Comparison of ENCODE assay signal across 11 cellular contexts in genomic region chr12:113463746-113464743, GRCh38. TPM values are rescaled to one million over a fixed set of nuclear protein-coding genes. Genes with fewer than 3 reads are reported as not detected.
DNase-seq lines count a peak whose midpoint lies in the region; ATAC-seq, FAIRE-seq and TF ChIP-seq lines count a peak whose summit lies in the region.
"Had no signal": no experiment of that assay in that cellular context is flagged by ENCODE, and none has a peak within 500 bp of the region (broad histone marks: within the 10 kb centered on the region; RNA-seq: fewer than 3 reads in every experiment).

No MANE protein-coding gene starts in this region.

- H3K36me3 Mint-ChIP-seq in activated CD4-positive, alpha-beta T cell treated with anti-CD3 and anti-CD28 coated beads, Interleukin-2, amount 10 ng/mL, durations not matched to agents 24 days and 14 days (ENCODE audit: low read depth) = peaks cover 8% of the 10 kb centered on the region
- no peaks in the 10 kb centered on the region for H3K36me3 Mint-ChIP-seq in activated B cell treated with CpG ODN at 0.5 μM for 24 hours (ENCODE audit: low read depth)

- ATAC-seq in activated B cell treated with CpG ODN at 0.5 μM for 24 hours (ENCODE audit: low read depth) = no peak
- ATAC-seq: HCT116 had no signal

- peaks cover 70% of the 10 kb centered on the region for H3K27me3 Mint-ChIP-seq in activated CD4-positive, alpha-beta T cell treated with anti-CD3 and anti-CD28 coated beads, Interleukin-2, amount 10 ng/mL, durations not matched to agents 24 days and 14 days
- peaks cover 68% of the 10 kb centered on the region for H3K27me3 Mint-ChIP-seq in activated B cell treated with CpG ODN at 0.5 μM for 24 hours

- 3% methylated on average over 67 of the region's 73 CpGs for WGBS in smooth muscle cell (ENCODE audit: low lambda C conversion rate)

- H3K79me2 ChIP-seq in smooth muscle cell (ENCODE audit: low read depth) = no peaks in the 10 kb centered on the region

- no peak for TF ChIP-seq CTCF in activated B cell treated with CpG ODN at 0.5 μM for 24 hours (IDR thresholded peaks at IDR 0.05)
- no peak for TF ChIP-seq CTCF in smooth muscle cell (IDR thresholded peaks at IDR 0.05; ENCODE audit: borderline replicate concordance, insufficient read depth, poor library complexity, severe bottlenecking)

- H3K4me2 ChIP-seq in smooth muscle cell = peak overlapping the region; percentile 85

- no peaks in the 10 kb centered on the region for H3K9me3 ChIP-seq in smooth muscle cell (replicated peaks; ENCODE audit: low read depth)

- H3K9me3 Mint-ChIP-seq in activated CD4-positive, alpha-beta T cell treated with anti-CD3 and anti-CD28 coated beads, Interleukin-2, amount 10 ng/mL, durations not matched to agents 24 days and 14 days = peaks cover 6% of the 10 kb centered on the region
- H3K9me3 Mint-ChIP-seq in activated B cell treated with CpG ODN at 0.5 μM for 24 hours = no peaks in the 10 kb centered on the region

- peak overlapping the region; percentile 13 for H3K4me3 ChIP-seq in iPS-11a (ENCODE audit: low read depth, low read length)
- H3K4me3 ChIP-seq in smooth muscle cell = no peak overlapping the region

- peaks cover 15% of the 10 kb centered on the region for H3K4me1 Mint-ChIP-seq in activated CD4-positive, alpha-beta T cell treated with anti-CD3 and anti-CD28 coated beads, Interleukin-2, amount 10 ng/mL, durations not matched to agents 24 days and 14 days
- H3K4me1 Mint-ChIP-seq in activated B cell treated with CpG ODN at 0.5 μM for 24 hours = peaks cover 27% of the 10 kb centered on the region

- no peak for DNase-seq in activated CD4-positive, alpha-beta T cell treated with anti-CD3 and anti-CD28 coated beads, Interleukin-2, amount 10 ng/mL, durations not matched to agents 24 days and 14 days
- DNase-seq in activated CD4-positive, alpha-beta T cell treated with anti-CD3 and anti-CD28 coated beads for 4 hours = no peak
- DNase-seq in activated B cell treated with CpG ODN at 0.5 μM for 24 hours = no peak
- DNase-seq in smooth muscle cell (lab: John Stamatoyannopoulos, UW; ENCODE audit: unreplicated experiment) = no peak
- DNase-seq in T-helper 9 cell = no peak
- DNase-seq in GM19239 (ENCODE audit: insufficient read length, low spot score) = no peak
- no peak for DNase-seq in NCI-H1417 treated with DMSO at 0.1 percent for 48 hours (lab: John Stamatoyannopoulos, UW)
- DNase-seq: anterior cingulate cortex had no signal

- peaks cover 99% of the 10 kb centered on the region for H3K27me3 ChIP-seq in smooth muscle cell (ENCODE audit: low read depth)

- no peak overlapping the region for H3K9ac ChIP-seq in smooth muscle cell (ENCODE audit: low read depth)

- intact Hi-C loops in activated CD4-positive, alpha-beta T cell treated with anti-CD3 and anti-CD28 coated beads, Interleukin-2, amount 10 ng/mL, durations not matched to agents 24 days and 14 days (cut with micrococcal nuclease) = loop anchor here (2.0 to 5.0 kb wide), 2 partner anchors 17 to 448 kb away; no protein-coding TSS in a partner anchor
- intact Hi-C loops in activated B cell treated with CpG ODN at 0.5 μM for 24 hours (cut with micrococcal nuclease) = no loop called here

- POLR2A ChIA-PET in activated B cell treated with CpG ODN at 0.5 μM for 24 hours (lab: Charles Lee) = no interaction called here

- H3K27ac ChIP-seq in smooth muscle cell (ENCODE audit: low read depth) = no peak overlapping the region

- peaks cover 43% of the 10 kb centered on the region for H3K4me1 ChIP-seq in smooth muscle cell (ENCODE audit: low read depth)

- no peaks in the 10 kb centered on the region for H3K36me3 ChIP-seq in smooth muscle cell (ENCODE audit: low read depth)

- H4K20me1 ChIP-seq in smooth muscle cell (ENCODE audit: low read depth) = no peaks in the 10 kb centered on the region

- H2AFZ ChIP-seq in smooth muscle cell (ENCODE audit: low read depth) = no peak overlapping the region

- no peaks in the 10 kb centered on the region for H3F3A ChIP-seq in smooth muscle cell (ENCODE audit: low read depth)

- H3K27ac Mint-ChIP-seq in activated CD4-positive, alpha-beta T cell treated with anti-CD3 and anti-CD28 coated beads, Interleukin-2, amount 10 ng/mL, durations not matched to agents 24 days and 14 days = peak overlapping the region; percentile 72
- H3K27ac Mint-ChIP-seq in activated B cell treated with CpG ODN at 0.5 μM for 24 hours = no peak overlapping the region

- no peak for FAIRE-seq in GM19239 (lab: Jason Lieb, UNC)

- CTCF ChIA-PET in activated B cell treated with CpG ODN at 0.5 μM for 24 hours (lab: Charles Lee) = no interaction called here

- H3K4me3 Mint-ChIP-seq in activated CD4-positive, alpha-beta T cell treated with anti-CD3 and anti-CD28 coated beads, Interleukin-2, amount 10 ng/mL, durations not matched to agents 24 days and 14 days = peak overlapping the region; percentile 30
- peak overlapping the region; percentile 17 for H3K4me3 Mint-ChIP-seq in activated B cell treated with CpG ODN at 0.5 μM for 24 hours

RNA-seq across cellular contexts. Expression of gene LHX5, which starts 7.6 kb away (rescaled TPM):
- not detected in 2 replicates for total RNA-seq in activated CD4-positive, alpha-beta T cell treated with anti-CD3 and anti-CD28 coated beads, Interleukin-2, amount 10 ng/mL, durations not matched to agents 24 days and 14 days
- total RNA-seq in activated B cell treated with CpG ODN at 0.5 μM for 24 hours = not detected in 2 replicates
- total RNA-seq in smooth muscle cell = not detected in 2 replicates
- not detected in 2 replicates for polyA plus RNA-seq in smooth muscle cell
- total RNA-seq: osteocyte had no signal

RNA-seq across cellular contexts. Expression of gene SDSL, which starts 41.9 kb away (rescaled TPM):
- 0.61 and 0.78 TPM in 2 replicates for total RNA-seq in activated CD4-positive, alpha-beta T cell treated with anti-CD3 and anti-CD28 coated beads, Interleukin-2, amount 10 ng/mL, durations not matched to agents 24 days and 14 days
- total RNA-seq in activated B cell treated with CpG ODN at 0.5 μM for 24 hours (0.20 and 1.2 TPM in 2 replicates), smooth muscle cell (0.81 and 6.7 TPM in 2 replicates)
- 3.6 and 5.4 TPM in 2 replicates for polyA plus RNA-seq in smooth muscle cell
